25 cellular contexts compared by ENCODE assay signal in genomic region chr7:51647486-51647885, GRCh38.
DNase-seq lines count a peak whose midpoint lies in the region; TF ChIP-seq lines count a peak whose summit lies in the region.
"Had no signal": no experiment of that assay in that cellular context is flagged by ENCODE, and none has a peak within 500 bp of the region (broad histone marks: within the 10 kb centered on the region; RNA-seq: fewer than 3 reads in every experiment).

No MANE protein-coding gene starts in this region.

- H3K27ac ChIP-seq in layer of hippocampus (ENCODE audit: low read depth, low read length) = peak overlapping the region; percentile 55
- H3K27ac ChIP-seq in SK-N-SH (ENCODE audit: low read depth in 2 of 2, low read length in 1 of 2) = no peak overlapping the region
- H3K27ac ChIP-seq: BLaER1 treated with 17β-estradiol and CSF1 and Interleukin-3, amounts not matched to agents 10 nM and 100 nM; cardiac muscle cell; heart left ventricle; HL-60; KMS-11; parathyroid adenoma; testis had no signal

- H3K4me1 ChIP-seq in SK-N-SH (ENCODE audit: control insufficient read depth in 1 of 2, insufficient read depth in 2 of 2, low read depth in 1 of 2, low read length in 1 of 2) = no peaks in the 10 kb centered on the region; a peak in 1 of 4 replicates
- H3K4me1 ChIP-seq: BLaER1 treated with 17β-estradiol and CSF1 and Interleukin-3, amounts not matched to agents 10 nM and 100 nM; parathyroid adenoma; testis had no signal

- 19% methylated on average over 4 of the region's 5 CpGs for WGBS in SK-N-SH (ENCODE audit: low lambda C conversion rate)

- H4K20me1 ChIP-seq in SK-N-SH (ENCODE audit: insufficient read depth) = no peaks in the 10 kb centered on the region
- H4K20me1 ChIP-seq: BLaER1 treated with 17β-estradiol and CSF1 and Interleukin-3, amounts not matched to agents 10 nM and 100 nM had no signal

- no peak overlapping the region for H3K4me2 ChIP-seq in SK-N-SH
- H3K4me2 ChIP-seq: BLaER1 treated with 17β-estradiol and CSF1 and Interleukin-3, amounts not matched to agents 10 nM and 100 nM; KMS-11 had no signal

- no peak overlapping the region for H3K9ac ChIP-seq in SK-N-SH
- H3K9ac ChIP-seq: BLaER1 treated with 17β-estradiol and CSF1 and Interleukin-3, amounts not matched to agents 10 nM and 100 nM; KMS-11; parathyroid adenoma had no signal

- H3F3A ChIP-seq in SK-N-SH (replicated peaks; ENCODE audit: insufficient read depth) = no peaks in the 10 kb centered on the region

- H3K4me1 Mint-ChIP-seq in type B pancreatic cell (ENCODE audit: unreplicated experiment) = peaks cover 5% of the 10 kb centered on the region
- no peaks in the 10 kb centered on the region for H3K4me1 Mint-ChIP-seq in chondrocyte (ENCODE audit: low read depth)

- TF ChIP-seq CTCF in astrocyte of the cerebellum (IDR thresholded peaks at IDR 0.05; ENCODE audit: low read depth, low read length, missing control alignments) = no peak
- TF ChIP-seq CTCF in type B pancreatic cell (conservative IDR thresholded peaks at IDR 0.05) = no peak
- no peak for TF ChIP-seq CTCF in chondrocyte (IDR thresholded peaks at IDR 0.05)
- no peak for TF ChIP-seq CTCF in SK-N-SH (IDR thresholded peaks at IDR 0.05)

- POLR2A ChIA-PET in HEK293T (lab: Yijun Ruan, JAX) = no interaction called here
- POLR2A ChIA-PET in SK-N-SH (lab: Yijun Ruan, JAX) = no interaction called here

- H3K79me2 ChIP-seq in SK-N-SH (ENCODE audit: insufficient read depth) = no peaks in the 10 kb centered on the region
- H3K79me2 ChIP-seq: parathyroid adenoma had no signal

- H3K9me3 Mint-ChIP-seq in type B pancreatic cell = no peaks in the 10 kb centered on the region
- H3K9me3 Mint-ChIP-seq in chondrocyte (ENCODE audit: low read depth) = peaks cover 21% of the 10 kb centered on the region

- no peak overlapping the region for H2AFZ ChIP-seq in SK-N-SH (ENCODE audit: low read depth)
- H2AFZ ChIP-seq: parathyroid adenoma had no signal

- no peak overlapping the region for H3K27ac Mint-ChIP-seq in type B pancreatic cell
- no peak overlapping the region for H3K27ac Mint-ChIP-seq in chondrocyte (ENCODE audit: unreplicated experiment)
- H3K27ac Mint-ChIP-seq: activated naive CD8-positive, alpha-beta T cell; nephron progenitor cell; stimulated activated naive CD8-positive, alpha-beta T cell treated with anti-CD3 and anti-CD28 coated beads, Interleukin-15, Interleukin-2, amounts not matched to agents 100 ng/mL and 50 ng/mL, for 24 hours; T-helper 2 cell treated with Interferon-gamma antibody and Interleukin-4, amounts not matched to agents 5 μg/mL and 100 μg/mL, for 36 hours had no signal

- DNase-seq in HT-29 (ENCODE audit: low spot score) = peak; percentile 14
- no peak for DNase-seq in astrocyte of the cerebellum (ENCODE audit: low read depth)
- DNase-seq in type B pancreatic cell (ENCODE audit: extremely low spot score, unreplicated experiment) = no peak
- no peak for DNase-seq in chondrocyte (ENCODE audit: low spot score)
- no peak for DNase-seq in HEK293T (ENCODE audit: extremely low spot score)
- DNase-seq in SK-N-SH = no peak
- DNase-seq: activated CD4-positive, alpha-beta T cell treated with anti-CD3 and anti-CD28 coated beads for 48 hours; H7; heart left ventricle; kidney glomerular epithelial cell; MG63; nephron progenitor cell; SIG-M5; stimulated activated CD4-positive, alpha-beta T cell treated with anti-CD3 and anti-CD28 coated beads, Interleukin-1b, Interleukin-23, amount 100 ng/mL, for 48 hours had no signal

- CTCF ChIA-PET in HEK293T (lab: Yijun Ruan, JAX) (interaction anchor here (2.5 kb wide), 1 partner anchor 8 kb away, joined by 10 read pairs; no protein-coding TSS in a partner anchor), SK-N-SH (lab: Yijun Ruan, JAX) (interaction anchor here (1.0 kb wide), 1 partner anchor 217 kb away, joined by 3 read pairs; no protein-coding TSS in a partner anchor)

- no peaks in the 10 kb centered on the region for H3K9me2 ChIP-seq in SK-N-SH

- H3K9me3 ChIP-seq in SK-N-SH = no peaks in the 10 kb centered on the region; the same call in 1 of the 2 replicates
- H3K9me3 ChIP-seq: BLaER1 treated with 17β-estradiol and CSF1 and Interleukin-3, amounts not matched to agents 10 nM and 100 nM; heart left ventricle; MG63; testis had no signal

- H3K4me3 ChIP-seq in astrocyte of the cerebellum (ENCODE audit: low read depth, low read length) (peak overlapping the region; percentile 17), SK-N-SH (ENCODE audit: low read depth in 2 of 2, low read length in 1 of 2) (no peak overlapping the region)
- H3K4me3 ChIP-seq: BLaER1 treated with 17β-estradiol and CSF1 and Interleukin-3, amounts not matched to agents 10 nM and 100 nM; cardiac muscle cell; heart left ventricle; lung; MG63; testis had no signal

- H3K36me3 Mint-ChIP-seq in type B pancreatic cell (no peaks in the 10 kb centered on the region), chondrocyte (ENCODE audit: low read depth) (no peaks in the 10 kb centered on the region)
- H3K36me3 Mint-ChIP-seq: activated naive CD8-positive, alpha-beta T cell had no signal

- H3K27me3 Mint-ChIP-seq in type B pancreatic cell (peaks cover 19% of the 10 kb centered on the region), chondrocyte (ENCODE audit: low read depth) (no peaks in the 10 kb centered on the region)
- H3K27me3 Mint-ChIP-seq: activated naive CD8-positive, alpha-beta T cell; stimulated activated naive CD8-positive, alpha-beta T cell treated with anti-CD3 and anti-CD28 coated beads, Interleukin-15, Interleukin-2, amounts not matched to agents 100 ng/mL and 50 ng/mL, for 24 hours had no signal

- H3K27me3 ChIP-seq in layer of hippocampus (ENCODE audit: control insufficient read depth, insufficient read depth, low read length) = no peaks in the 10 kb centered on the region
- H3K27me3 ChIP-seq in SK-N-SH (ENCODE audit: insufficient read depth) = no peaks in the 10 kb centered on the region
- H3K27me3 ChIP-seq: BLaER1 treated with 17β-estradiol and CSF1 and Interleukin-3, amounts not matched to agents 10 nM and 100 nM; cardiac muscle cell; heart left ventricle; MG63; testis had no signal

- TF ChIP-seq EP300 in SK-N-SH (IDR thresholded peaks at IDR 0.05; ENCODE audit: borderline replicate concordance in 1 of 2, low read depth in 1 of 2, low read length in 1 of 2) = no peak

- TF ChIP-seq RAD21 in SK-N-SH (IDR thresholded peaks at IDR 0.05; ENCODE audit: low read length) = no peak

- no peaks in the 10 kb centered on the region for H3K36me3 ChIP-seq in SK-N-SH (replicated peaks in 1 of 2; ENCODE audit: control insufficient read depth in 1 of 2, insufficient read depth in 2 of 2, low read length in 1 of 2)
- H3K36me3 ChIP-seq: BLaER1 treated with 17β-estradiol and CSF1 and Interleukin-3, amounts not matched to agents 10 nM and 100 nM; cardiac muscle cell; heart left ventricle; MG63 had no signal

- in situ Hi-C loops in astrocyte of the cerebellum (cut with HindIII; ENCODE audit: low sequenced_read_pairs) = no loop called here

- H3K4me3 Mint-ChIP-seq in type B pancreatic cell = peak overlapping the region; percentile 31
- H3K4me3 Mint-ChIP-seq in chondrocyte (ENCODE audit: unreplicated experiment) = no peak overlapping the region
- H3K4me3 Mint-ChIP-seq: activated naive CD8-positive, alpha-beta T cell; nephron progenitor cell; stimulated activated naive CD8-positive, alpha-beta T cell treated with anti-CD3 and anti-CD28 coated beads, Interleukin-15, Interleukin-2, amounts not matched to agents 100 ng/mL and 50 ng/mL, for 24 hours; T-helper 2 cell treated with Interferon-gamma antibody and Interleukin-4, amounts not matched to agents 5 μg/mL and 100 μg/mL, for 36 hours had no signal

TF ChIP-seq in HEK293T, 16 proteins besides CTCF, POLR2A, EP300 and RAD21:
- TF ChIP-seq FOXM1 (IDR thresholded peaks at IDR 0.05; ENCODE audit: borderline replicate concordance) = no peak
- no peak for TF ChIP-seq SUZ12 (IDR thresholded peaks at IDR 0.05)

TF ChIP-seq in SK-N-SH, 30 proteins besides CTCF, POLR2A, EP300 and RAD21 (continues in another document):
- TF ChIP-seq RXRA (IDR thresholded peaks at IDR 0.05; ENCODE audit: borderline replicate concordance, low read depth) = no peak
- no peak for TF ChIP-seq FOXM1 (IDR thresholded peaks at IDR 0.05; ENCODE audit: low read depth)
- TF ChIP-seq, protein P1, sequence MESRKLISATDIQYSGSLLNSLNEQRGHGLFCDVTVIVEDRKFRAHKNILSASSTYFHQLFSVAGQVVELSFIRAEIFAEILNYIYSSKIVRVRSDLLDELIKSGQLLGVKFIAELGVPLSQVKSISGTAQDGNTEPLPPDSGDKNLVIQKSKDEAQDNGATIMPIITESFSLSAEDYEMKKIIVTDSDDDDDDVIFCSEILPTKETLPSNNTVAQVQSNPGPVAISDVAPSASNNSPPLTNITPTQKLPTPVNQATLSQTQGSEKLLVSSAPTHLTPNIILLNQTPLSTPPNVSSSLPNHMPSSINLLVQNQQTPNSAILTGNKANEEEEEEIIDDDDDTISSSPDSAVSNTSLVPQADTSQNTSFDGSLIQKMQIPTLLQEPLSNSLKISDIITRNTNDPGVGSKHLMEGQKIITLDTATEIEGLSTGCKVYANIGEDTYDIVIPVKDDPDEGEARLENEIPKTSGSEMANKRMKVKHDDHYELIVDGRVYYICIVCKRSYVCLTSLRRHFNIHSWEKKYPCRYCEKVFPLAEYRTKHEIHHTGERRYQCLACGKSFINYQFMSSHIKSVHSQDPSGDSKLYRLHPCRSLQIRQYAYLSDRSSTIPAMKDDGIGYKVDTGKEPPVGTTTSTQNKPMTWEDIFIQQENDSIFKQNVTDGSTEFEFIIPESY (IDR thresholded peaks at IDR 0.05; ENCODE audit: borderline replicate concordance, low read depth) = no peak
- no peak for TF ChIP-seq SMC3 (IDR thresholded peaks at IDR 0.05; ENCODE audit: low read depth, low read length)
- no peak for TF ChIP-seq POLR2AphosphoS5 (IDR thresholded peaks at IDR 0.05; ENCODE audit: low read depth, low read length)
- TF ChIP-seq JUND (IDR thresholded peaks at IDR 0.05) = no peak
- no peak for TF ChIP-seq ELF1 (IDR thresholded peaks at IDR 0.05)
- TF ChIP-seq, protein P2, sequence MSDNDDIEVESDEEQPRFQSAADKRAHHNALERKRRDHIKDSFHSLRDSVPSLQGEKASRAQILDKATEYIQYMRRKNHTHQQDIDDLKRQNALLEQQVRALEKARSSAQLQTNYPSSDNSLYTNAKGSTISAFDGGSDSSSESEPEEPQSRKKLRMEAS (IDR thresholded peaks at IDR 0.05; ENCODE audit: low read depth) = no peak
